ENCODE assay signal across 1 cellular context in the genomic region with DNA sequence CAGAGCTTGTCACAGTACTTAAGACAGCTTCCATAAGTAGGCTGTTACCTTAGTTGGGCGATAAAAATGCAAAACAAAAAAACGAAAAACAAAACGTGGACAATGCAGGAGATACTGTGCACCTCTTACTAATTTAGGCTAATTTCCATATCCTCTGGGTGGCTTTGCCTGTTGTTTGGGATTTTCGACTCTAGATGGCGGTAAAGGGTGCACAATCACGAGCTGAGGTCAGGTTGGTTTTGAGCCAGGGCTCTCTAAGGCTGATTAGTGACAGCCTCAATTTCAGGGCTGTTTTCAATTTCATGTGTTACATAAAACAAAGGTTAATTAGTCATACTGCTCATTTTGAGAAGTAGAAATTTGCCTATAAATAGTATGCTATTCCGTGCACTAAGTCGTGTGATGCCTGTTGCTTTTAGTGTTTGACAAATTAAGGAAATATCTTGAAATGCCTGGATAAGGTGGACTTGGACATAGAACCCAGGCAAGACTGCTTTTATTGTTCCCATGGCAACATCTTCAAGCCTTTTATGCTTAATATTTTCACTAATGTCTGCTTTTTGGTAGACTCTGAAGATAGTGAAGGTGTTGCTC.
TF ChIP-seq lines count a peak whose summit lies in the region.

No MANE protein-coding gene starts in this region.

TF ChIP-seq in HCT116, 20 proteins besides CTCF, POLR2A, EP300 and RAD21 (continued from another document):
- TF ChIP-seq, protein P1, sequence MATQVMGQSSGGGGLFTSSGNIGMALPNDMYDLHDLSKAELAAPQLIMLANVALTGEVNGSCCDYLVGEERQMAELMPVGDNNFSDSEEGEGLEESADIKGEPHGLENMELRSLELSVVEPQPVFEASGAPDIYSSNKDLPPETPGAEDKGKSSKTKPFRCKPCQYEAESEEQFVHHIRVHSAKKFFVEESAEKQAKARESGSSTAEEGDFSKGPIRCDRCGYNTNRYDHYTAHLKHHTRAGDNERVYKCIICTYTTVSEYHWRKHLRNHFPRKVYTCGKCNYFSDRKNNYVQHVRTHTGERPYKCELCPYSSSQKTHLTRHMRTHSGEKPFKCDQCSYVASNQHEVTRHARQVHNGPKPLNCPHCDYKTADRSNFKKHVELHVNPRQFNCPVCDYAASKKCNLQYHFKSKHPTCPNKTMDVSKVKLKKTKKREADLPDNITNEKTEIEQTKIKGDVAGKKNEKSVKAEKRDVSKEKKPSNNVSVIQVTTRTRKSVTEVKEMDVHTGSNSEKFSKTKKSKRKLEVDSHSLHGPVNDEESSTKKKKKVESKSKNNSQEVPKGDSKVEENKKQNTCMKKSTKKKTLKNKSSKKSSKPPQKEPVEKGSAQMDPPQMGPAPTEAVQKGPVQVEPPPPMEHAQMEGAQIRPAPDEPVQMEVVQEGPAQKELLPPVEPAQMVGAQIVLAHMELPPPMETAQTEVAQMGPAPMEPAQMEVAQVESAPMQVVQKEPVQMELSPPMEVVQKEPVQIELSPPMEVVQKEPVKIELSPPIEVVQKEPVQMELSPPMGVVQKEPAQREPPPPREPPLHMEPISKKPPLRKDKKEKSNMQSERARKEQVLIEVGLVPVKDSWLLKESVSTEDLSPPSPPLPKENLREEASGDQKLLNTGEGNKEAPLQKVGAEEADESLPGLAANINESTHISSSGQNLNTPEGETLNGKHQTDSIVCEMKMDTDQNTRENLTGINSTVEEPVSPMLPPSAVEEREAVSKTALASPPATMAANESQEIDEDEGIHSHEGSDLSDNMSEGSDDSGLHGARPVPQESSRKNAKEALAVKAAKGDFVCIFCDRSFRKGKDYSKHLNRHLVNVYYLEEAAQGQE (IDR thresholded peaks at IDR 0.05; ENCODE audit: low read depth): no peak
